1 cellular context compared by ENCODE assay signal in genomic region chr1:207633699-207634289, GRCh38.
TF ChIP-seq lines count a peak whose summit lies in the region.

No MANE protein-coding gene starts in this region.

TF ChIP-seq in K562, 482 proteins besides CTCF, POLR2A, EP300 and RAD21:
- 0 out of 2 replicates have a peak, but pooled peaks have one; percentile 10 for TF ChIP-seq BCOR (IDR thresholded peaks at IDR 0.05)
TF ChIP-seq in K562: peak in this region for 1; not testable (repeated sequence) for 481.
